Comparison of ENCODE assay signal across 19 cellular contexts in the genomic region with DNA sequence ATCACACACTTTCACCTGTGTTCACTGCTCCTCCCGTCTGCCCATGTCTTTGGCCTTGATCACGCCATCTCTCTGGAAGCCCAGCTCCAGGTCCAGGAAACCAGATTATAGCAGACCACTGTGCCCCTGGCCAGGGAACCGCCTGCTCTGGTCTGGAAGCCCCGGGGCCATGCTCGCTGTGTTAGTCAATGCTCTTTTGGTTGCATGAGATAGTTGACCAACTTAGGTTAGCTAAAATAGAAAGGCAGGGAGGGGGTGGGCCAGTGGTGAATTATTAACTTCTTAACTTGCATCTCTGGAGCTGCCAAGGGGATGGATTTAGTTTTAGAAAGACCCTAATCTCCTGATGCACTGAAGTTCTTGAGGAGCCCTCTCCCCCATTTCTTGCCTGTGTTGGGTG.
"Had no signal": no experiment of that assay in that cellular context is flagged by ENCODE, and none has a peak within 500 bp of the region (broad histone marks: within the 10 kb centered on the region; RNA-seq: fewer than 3 reads in every experiment).

No MANE protein-coding gene starts in this region.

- H3K4me1 Mint-ChIP-seq: memory B cell had no signal

- H3K9me3 Mint-ChIP-seq: activated T-cell treated with anti-CD3 and anti-CD28 coated beads, Interleukin-2, amount 50 U/mL, for 24 hours; activated T-helper 2 cell treated with anti-CD3 and anti-CD28 coated beads, Interferon-gamma antibody, Interleukin-2, Interleukin-4, amounts not matched to agents 10 μg/mL and 5 μg/mL and 100 μg/mL, durations not matched to agents 14 hours and 24 hours and 36 hours; memory B cell had no signal

- DNase-seq: activated naive CD4-positive, alpha-beta T cell; activated T-cell treated with anti-CD3 and anti-CD28 coated beads, Interleukin-2, amount 50 U/mL, for 24 hours; adrenal gland; brain microvascular endothelial cell; central memory CD4-positive, alpha-beta T cell; dermis blood vessel endothelial cell; effector CD8-positive, alpha-beta T cell; erythroblast; foreskin keratinocyte; hypothalamus; occipital lobe; stimulated activated CD4-positive, alpha-beta T cell treated with anti-CD3 and anti-CD28 coated beads, Interleukin-4, amount 100 ng/mL, for 24 hours; stimulated activated naive CD4-positive, alpha-beta T cell treated with Interleukin-2 at 50 U/mL for 16 hours; T-helper 9 cell had no signal

- H3K27me3 ChIP-seq: adrenal gland, ascending aorta, brain microvascular endothelial cell, foreskin keratinocyte, tibial artery had no signal

- H3K36me3 Mint-ChIP-seq: activated naive CD8-positive, alpha-beta T cell; memory B cell had no signal

- H3K36me3 ChIP-seq: adrenal gland, ascending aorta, brain microvascular endothelial cell, tibial artery had no signal

- H3K9me3 ChIP-seq: adrenal gland, ascending aorta, tibial artery had no signal

- H3K27ac ChIP-seq: adrenal gland, ascending aorta, brain microvascular endothelial cell, foreskin keratinocyte, tibial artery had no signal

- H3K4me3 Mint-ChIP-seq: activated naive CD8-positive, alpha-beta T cell; activated T-cell treated with anti-CD3 and anti-CD28 coated beads, Interleukin-2, amount 50 U/mL, for 24 hours; memory B cell had no signal

- H3K4me3 ChIP-seq: adrenal gland, ascending aorta, tibial artery had no signal

- ATAC-seq: foreskin keratinocyte had no signal

- H3K27ac Mint-ChIP-seq: activated naive CD8-positive, alpha-beta T cell; activated T-cell treated with anti-CD3 and anti-CD28 coated beads, Interleukin-2, amount 50 U/mL, for 24 hours; activated T-helper 2 cell treated with anti-CD3 and anti-CD28 coated beads, Interferon-gamma antibody, Interleukin-2, Interleukin-4, amounts not matched to agents 10 μg/mL and 5 μg/mL and 100 μg/mL, durations not matched to agents 14 hours and 24 hours and 36 hours; memory B cell had no signal

- H3K4me1 ChIP-seq: adrenal gland, foreskin keratinocyte had no signal
